In the genomic region with DNA sequence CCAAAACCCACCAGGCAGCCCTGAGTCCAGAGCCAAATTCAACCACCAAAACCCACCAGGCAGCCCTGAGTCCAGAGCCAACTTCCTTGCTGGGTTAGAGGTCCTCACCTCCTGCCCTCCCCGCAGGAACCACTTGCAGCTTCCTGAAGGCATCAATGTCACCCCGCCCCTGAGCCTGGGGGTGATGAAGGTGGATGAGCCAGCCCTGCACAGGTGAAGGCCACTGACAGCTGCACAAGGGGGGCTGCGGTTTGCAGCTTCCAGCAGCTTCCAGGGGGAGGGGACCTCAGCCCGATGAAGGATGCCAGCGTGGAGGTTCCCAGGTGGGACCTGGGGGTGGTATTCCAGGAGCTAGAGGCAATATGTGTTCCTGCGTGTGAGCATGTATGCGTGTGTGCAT, we compare ENCODE assay signal across 1 cellular context.
TF ChIP-seq lines count a peak whose summit lies in the region.

No MANE protein-coding gene starts in this region.

TF ChIP-seq in H1, 55 proteins besides CTCF, POLR2A, EP300 and RAD21:
- TF ChIP-seq SIRT6 (IDR thresholded peaks at IDR 0.05; ENCODE audit: low read length) (no peak), SAP30 (IDR thresholded peaks at IDR 0.05; ENCODE audit: insufficient read depth, insufficient replicate concordance, low read length) (no peak), TCF12 (IDR thresholded peaks at IDR 0.05; ENCODE audit: low read depth, low read length) (no peak), JUN (IDR thresholded peaks at IDR 0.05; ENCODE audit: low read depth, low read length) (no peak), BRCA1 (IDR thresholded peaks at IDR 0.05; ENCODE audit: low read depth, low read length) (no peak), PHF8 (conservative IDR thresholded peaks at IDR 0.05; ENCODE audit: low read depth, low read length) (no peak), YY1 (IDR thresholded peaks at IDR 0.05; ENCODE audit: low read depth, low read length) (no peak), SIN3A (conservative IDR thresholded peaks at IDR 0.05 in 1 of 2, IDR thresholded peaks at IDR 0.05 in 1 of 2; ENCODE audit: low read depth in 1 of 2, low read length in 2 of 2) (no peak), MAFK (IDR thresholded peaks at IDR 0.05; ENCODE audit: low read depth, low read length) (no peak), CBX5 (IDR thresholded peaks at IDR 0.05; ENCODE audit: low read depth, low read length) (no peak), ZNF274 (IDR thresholded peaks at IDR 0.05; ENCODE audit: borderline replicate concordance, extremely low read depth, low read length) (no peak), BACH1 (IDR thresholded peaks at IDR 0.05; ENCODE audit: low read length) (no peak)
- TF ChIP-seq, protein P1, sequence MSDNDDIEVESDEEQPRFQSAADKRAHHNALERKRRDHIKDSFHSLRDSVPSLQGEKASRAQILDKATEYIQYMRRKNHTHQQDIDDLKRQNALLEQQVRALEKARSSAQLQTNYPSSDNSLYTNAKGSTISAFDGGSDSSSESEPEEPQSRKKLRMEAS (IDR thresholded peaks at IDR 0.05): no peak
